ENCODE assay signal across 1 cellular context in the genomic region with DNA sequence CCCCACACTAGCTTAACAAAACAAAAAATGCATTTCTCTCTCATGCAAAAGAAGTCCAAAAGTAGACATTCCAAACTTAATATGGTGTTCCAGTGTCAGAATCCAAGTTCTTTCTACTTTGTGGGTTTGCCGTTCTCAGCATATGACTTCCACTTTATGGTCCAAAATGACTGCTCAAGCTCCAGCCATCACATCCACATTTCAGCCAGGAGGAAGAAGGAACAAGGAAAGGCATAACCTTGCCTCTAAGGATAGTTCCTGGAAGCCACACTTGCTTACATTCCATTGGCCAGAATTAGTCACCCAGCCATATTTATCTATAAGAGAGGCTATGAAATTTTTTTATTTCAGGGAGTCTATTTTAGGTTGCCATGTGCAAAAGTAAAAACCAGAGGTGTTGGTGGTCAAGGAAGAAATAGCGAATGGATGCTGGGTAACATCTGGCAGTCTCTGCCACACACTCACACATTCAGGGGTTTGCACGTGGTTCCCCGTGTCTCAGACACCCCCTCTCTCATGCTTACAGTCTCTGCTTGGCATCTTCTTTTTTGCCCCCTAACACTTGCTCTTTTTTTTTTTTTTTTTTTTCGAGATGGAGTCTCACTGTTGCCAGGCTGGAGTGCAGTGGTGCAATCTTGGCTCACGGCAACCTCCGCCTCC.
TF ChIP-seq lines count a peak whose summit lies in the region.

No MANE protein-coding gene starts in this region.

TF ChIP-seq in H1, 55 proteins besides CTCF, POLR2A, EP300 and RAD21:
- no peak for TF ChIP-seq FOSL1 (IDR thresholded peaks at IDR 0.05; ENCODE audit: insufficient read depth, low read depth, low read length)
- TF ChIP-seq SP4 (IDR thresholded peaks at IDR 0.05; ENCODE audit: low read length) = no peak
- peak; percentile 54; the same call in 1 of the 2 replicates for TF ChIP-seq KDM1A (IDR thresholded peaks at IDR 0.05; ENCODE audit: borderline replicate concordance, low read length)
- no peak for TF ChIP-seq SIX5 (IDR thresholded peaks at IDR 0.05; ENCODE audit: low read depth, low read length)
- TF ChIP-seq TCF12 (IDR thresholded peaks at IDR 0.05; ENCODE audit: low read depth, low read length) = no peak
TF ChIP-seq in H1: peak in this region for 1.
